9 cellular contexts compared by ENCODE assay signal in genomic region chr12:94640134-94640928, GRCh38. TPM values are rescaled to one million over a fixed set of nuclear protein-coding genes. Genes with fewer than 3 reads are reported as not detected.
DNase-seq lines count a peak whose midpoint lies in the region; ATAC-seq and TF ChIP-seq lines count a peak whose summit lies in the region.
"Had no signal": no experiment of that assay in that cellular context is flagged by ENCODE, and none has a peak within 500 bp of the region (broad histone marks: within the 10 kb centered on the region; RNA-seq: fewer than 3 reads in every experiment).

No MANE protein-coding gene starts in this region.

- H3K4me2 ChIP-seq in osteoblast (ENCODE audit: insufficient read depth, low read length): no peak overlapping the region

- peaks cover 9% of the 10 kb centered on the region for H3K4me1 ChIP-seq in osteoblast (ENCODE audit: insufficient read depth, low read length)

- TF ChIP-seq CTCF in osteoblast (IDR thresholded peaks at IDR 0.05; ENCODE audit: extremely low read depth, low read depth, low read length): no peak

- no peaks in the 10 kb centered on the region for H4K20me1 ChIP-seq in osteoblast (ENCODE audit: insufficient read depth, low read length)

- peaks cover 7% of the 10 kb centered on the region for H3K27me3 ChIP-seq in osteoblast (ENCODE audit: insufficient read depth, low read length)

- no peak overlapping the region for H3K4me3 ChIP-seq in osteoblast (ENCODE audit: insufficient read depth, low read length)

- H3K36me3 ChIP-seq in osteoblast (ENCODE audit: insufficient read depth, low read length): no peaks in the 10 kb centered on the region

- ATAC-seq in GM19351 (IDR thresholded peaks at IDR 0.05; ENCODE audit: unreplicated experiment) (peak; percentile 76), HG03354 (IDR thresholded peaks at IDR 0.05; ENCODE audit: poor library complexity, severe bottlenecking, unreplicated experiment) (peak; percentile 61)

- no peaks in the 10 kb centered on the region for H3K9me3 ChIP-seq in osteoblast (ENCODE audit: low read depth, low read length)

- no peak overlapping the region for H3K27ac ChIP-seq in osteoblast (ENCODE audit: low read depth, low read length)

- H3K79me2 ChIP-seq in osteoblast (ENCODE audit: insufficient read depth, low read length): no peaks in the 10 kb centered on the region

- DNase-seq in Ammon's horn (ENCODE audit: low spot score): peak; percentile 54
- peak; percentile 59 for DNase-seq in activated CD8-positive, alpha-beta memory T cell treated with anti-CD3 and anti-CD28 coated beads, Interleukin-2, amount 50 U/mL, for 48 hours
- peak; percentile 84 for DNase-seq in osteoblast (ENCODE audit: insufficient read length, low spot score, missing footprints)
- no peak for DNase-seq in NCI-H748 treated with DMSO at 0.1 percent for 48 hours (lab: John Stamatoyannopoulos, UW)
- no peak for DNase-seq in HuH-7.5 (ENCODE audit: low spot score)
- DNase-seq in HT-29 (ENCODE audit: low spot score): no peak
- DNase-seq: right cardiac atrium had no signal

- no peak overlapping the region for H2AFZ ChIP-seq in osteoblast (ENCODE audit: low read length)

RNA-seq across cellular contexts. Expression of gene TMCC3, which starts 10.0 kb away (rescaled TPM):
- under 0.01 and 0.36 TPM in 2 replicates for total RNA-seq in osteoblast
- total RNA-seq in HT-29 (2014; rRNA removed; shearing (Covaris generic)): 2.9 and 3.0 TPM in 2 replicates

Comparison
In these comparisons a context has a peak if more than half of its experiments do, and no peak if none do; other contexts are left out.
1. DNase-seq: peak in Ammon's horn (single experiment), activated CD8-positive, alpha-beta memory T cell treated with anti-CD3 and anti-CD28 coated beads, Interleukin-2, amount 50 U/mL, for 48 hours (single experiment) and osteoblast (single experiment); none in NCI-H748 treated with DMSO at 0.1 percent for 48 hours (single experiment), HuH-7.5 (single experiment) and HT-29 (single experiment).